In the genomic region with DNA sequence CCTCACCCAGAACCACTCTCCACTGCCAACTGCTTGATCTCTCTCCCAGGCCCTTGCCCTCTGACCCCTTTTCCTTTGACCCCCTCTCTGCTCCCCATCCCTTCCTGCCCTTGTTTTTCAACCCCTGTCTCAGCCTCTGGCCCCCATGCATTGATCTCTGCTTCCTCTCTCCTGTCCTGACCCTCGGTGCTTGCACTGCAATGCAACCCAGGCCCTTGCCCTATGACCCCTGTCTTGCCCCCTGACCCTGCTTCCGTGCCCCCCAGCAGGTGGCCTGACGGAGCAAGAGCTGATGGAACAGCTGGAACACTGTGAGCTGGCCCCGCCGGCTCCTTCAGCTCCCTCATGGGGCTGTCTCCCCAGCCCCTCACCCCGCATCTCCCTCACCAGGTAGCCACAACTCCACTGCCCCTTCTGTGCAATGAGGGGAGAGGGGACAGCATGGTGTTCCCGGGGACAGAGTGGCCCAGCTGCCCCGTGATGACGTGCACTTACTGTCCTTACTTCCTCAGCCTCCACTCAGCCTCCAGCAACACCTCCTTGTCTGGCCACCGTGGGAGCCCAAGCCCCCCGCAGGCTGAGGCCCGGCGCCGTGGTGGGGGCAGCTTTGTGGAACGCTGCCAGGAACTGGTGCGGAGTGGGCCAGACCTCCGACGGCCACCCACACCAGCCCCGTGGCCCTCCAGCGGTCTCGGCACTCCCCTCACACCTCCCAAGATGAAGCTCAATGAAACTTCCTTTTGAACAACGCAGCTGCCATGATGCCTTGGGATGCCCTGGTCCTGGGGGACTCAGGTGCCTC, we compare ENCODE assay signal across 1 cellular context.
TF ChIP-seq lines count a peak whose summit lies in the region.

No MANE protein-coding gene starts in this region.

TF ChIP-seq in GM12878, 131 proteins besides CTCF, POLR2A, EP300 and RAD21 (continued from another document):
- TF ChIP-seq SRF (IDR thresholded peaks at IDR 0.05; ENCODE audit: low read depth in 2 of 2, low read length in 2 of 2) (no peak), SMAD1 (IDR thresholded peaks at IDR 0.05; ENCODE audit: low read depth, partially characterized antibody) (no peak), EED (IDR thresholded peaks at IDR 0.05; ENCODE audit: low read depth) (no peak), MXI1 (IDR thresholded peaks at IDR 0.05; ENCODE audit: low read depth, low read length) (no peak), HCFC1 (IDR thresholded peaks at IDR 0.05; ENCODE audit: low read length) (no peak)
- TF ChIP-seq, protein P1, sequence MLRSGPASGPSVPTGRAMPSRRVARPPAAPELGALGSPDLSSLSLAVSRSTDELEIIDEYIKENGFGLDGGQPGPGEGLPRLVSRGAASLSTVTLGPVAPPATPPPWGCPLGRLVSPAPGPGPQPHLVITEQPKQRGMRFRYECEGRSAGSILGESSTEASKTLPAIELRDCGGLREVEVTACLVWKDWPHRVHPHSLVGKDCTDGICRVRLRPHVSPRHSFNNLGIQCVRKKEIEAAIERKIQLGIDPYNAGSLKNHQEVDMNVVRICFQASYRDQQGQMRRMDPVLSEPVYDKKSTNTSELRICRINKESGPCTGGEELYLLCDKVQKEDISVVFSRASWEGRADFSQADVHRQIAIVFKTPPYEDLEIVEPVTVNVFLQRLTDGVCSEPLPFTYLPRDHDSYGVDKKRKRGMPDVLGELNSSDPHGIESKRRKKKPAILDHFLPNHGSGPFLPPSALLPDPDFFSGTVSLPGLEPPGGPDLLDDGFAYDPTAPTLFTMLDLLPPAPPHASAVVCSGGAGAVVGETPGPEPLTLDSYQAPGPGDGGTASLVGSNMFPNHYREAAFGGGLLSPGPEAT (IDR thresholded peaks at IDR 0.05; ENCODE audit: low read depth) = no peak
TF ChIP-seq in GM12878: peak in this region for 0.
